ENCODE assay signal across 1 cellular context in genomic region chr19:49109569-49110233, GRCh38.
TF ChIP-seq lines count a peak whose summit lies in the region.

No MANE protein-coding gene starts in this region.

TF ChIP-seq in K562, 482 proteins besides CTCF, POLR2A, EP300 and RAD21:
- TF ChIP-seq PML (IDR thresholded peaks at IDR 0.05; ENCODE audit: low read length) (0 out of 2 replicates have a peak, but pooled peaks have one; percentile 11), ZFP30 (CRISPR knock-in tag; IDR thresholded peaks at IDR 0.05; ENCODE audit: borderline replicate concordance) (no peak), ELF1 (tag; IDR thresholded peaks at IDR 0.05) (no peak), NR4A1 (CRISPR knock-in tag; IDR thresholded peaks at IDR 0.05) (no peak), NR4A1 (tag; IDR thresholded peaks at IDR 0.05) (no peak), RBFOX2 (IDR thresholded peaks at IDR 0.05; ENCODE audit: low read depth, low read length) (no peak), CREB1 (IDR thresholded peaks at IDR 0.05) (no peak), CREB1 (CRISPR knock-in tag; IDR thresholded peaks at IDR 0.05) (no peak), LARP7 (IDR thresholded peaks at IDR 0.05) (no peak), RAD51 (IDR thresholded peaks at IDR 0.05; ENCODE audit: borderline replicate concordance, low read depth) (no peak), POLR2B (IDR thresholded peaks at IDR 0.05; ENCODE audit: low read depth, partially characterized antibody) (no peak), ZSCAN29 (IDR thresholded peaks at IDR 0.05) (no peak), ZNF197 (CRISPR knock-in tag; IDR thresholded peaks at IDR 0.05; ENCODE audit: low read depth) (no peak), TCF7L2 (IDR thresholded peaks at IDR 0.05; ENCODE audit: low read depth, low read length) (no peak), ZNF696 (CRISPR knock-in tag; conservative IDR thresholded peaks at IDR 0.05) (no peak), CHD7 (IDR thresholded peaks at IDR 0.05; ENCODE audit: low read depth, low read length) (no peak), ZNF740 (CRISPR knock-in tag; IDR thresholded peaks at IDR 0.05) (no peak), ZNF740 (tag; IDR thresholded peaks at IDR 0.05) (0 out of 4 replicates have a peak, but pooled peaks of 1 of the 2 experiments have one; percentile 26), RCOR1 (IDR thresholded peaks at IDR 0.05; ENCODE audit: borderline replicate concordance in 1 of 2, low read depth in 2 of 2, low read length in 2 of 2) (no peak), KAT8 (IDR thresholded peaks at IDR 0.05; ENCODE audit: low read depth) (no peak), ZNF133 (CRISPR knock-in tag; IDR thresholded peaks at IDR 0.05) (no peak), DDX20 (tag; IDR thresholded peaks at IDR 0.05; ENCODE audit: low read depth) (no peak), MAFG (tag; conservative IDR thresholded peaks at IDR 0.05) (no peak), AFF4 (CRISPR knock-in tag; IDR thresholded peaks at IDR 0.05) (no peak), BRCA1 (IDR thresholded peaks at IDR 0.05) (no peak), BRCA1 (CRISPR knock-in tag; IDR thresholded peaks at IDR 0.05) (0 out of 2 replicates have a peak, but pooled peaks have one; percentile 26), ZBTB33 (CRISPR knock-in tag; IDR thresholded peaks at IDR 0.05) (0 out of 2 replicates have a peak, but pooled peaks have one; percentile 18)
- TF ChIP-seq, protein P1, sequence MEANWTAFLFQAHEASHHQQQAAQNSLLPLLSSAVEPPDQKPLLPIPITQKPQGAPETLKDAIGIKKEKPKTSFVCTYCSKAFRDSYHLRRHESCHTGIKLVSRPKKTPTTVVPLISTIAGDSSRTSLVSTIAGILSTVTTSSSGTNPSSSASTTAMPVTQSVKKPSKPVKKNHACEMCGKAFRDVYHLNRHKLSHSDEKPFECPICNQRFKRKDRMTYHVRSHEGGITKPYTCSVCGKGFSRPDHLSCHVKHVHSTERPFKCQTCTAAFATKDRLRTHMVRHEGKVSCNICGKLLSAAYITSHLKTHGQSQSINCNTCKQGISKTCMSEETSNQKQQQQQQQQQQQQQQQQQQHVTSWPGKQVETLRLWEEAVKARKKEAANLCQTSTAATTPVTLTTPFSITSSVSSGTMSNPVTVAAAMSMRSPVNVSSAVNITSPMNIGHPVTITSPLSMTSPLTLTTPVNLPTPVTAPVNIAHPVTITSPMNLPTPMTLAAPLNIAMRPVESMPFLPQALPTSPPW (CRISPR knock-in tag; IDR thresholded peaks at IDR 0.05), result no peak
- TF ChIP-seq, protein P2, sequence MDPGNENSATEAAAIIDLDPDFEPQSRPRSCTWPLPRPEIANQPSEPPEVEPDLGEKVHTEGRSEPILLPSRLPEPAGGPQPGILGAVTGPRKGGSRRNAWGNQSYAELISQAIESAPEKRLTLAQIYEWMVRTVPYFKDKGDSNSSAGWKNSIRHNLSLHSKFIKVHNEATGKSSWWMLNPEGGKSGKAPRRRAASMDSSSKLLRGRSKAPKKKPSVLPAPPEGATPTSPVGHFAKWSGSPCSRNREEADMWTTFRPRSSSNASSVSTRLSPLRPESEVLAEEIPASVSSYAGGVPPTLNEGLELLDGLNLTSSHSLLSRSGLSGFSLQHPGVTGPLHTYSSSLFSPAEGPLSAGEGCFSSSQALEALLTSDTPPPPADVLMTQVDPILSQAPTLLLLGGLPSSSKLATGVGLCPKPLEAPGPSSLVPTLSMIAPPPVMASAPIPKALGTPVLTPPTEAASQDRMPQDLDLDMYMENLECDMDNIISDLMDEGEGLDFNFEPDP (CRISPR knock-in tag; IDR thresholded peaks at IDR 0.05), result no peak
- TF ChIP-seq, protein P3, sequence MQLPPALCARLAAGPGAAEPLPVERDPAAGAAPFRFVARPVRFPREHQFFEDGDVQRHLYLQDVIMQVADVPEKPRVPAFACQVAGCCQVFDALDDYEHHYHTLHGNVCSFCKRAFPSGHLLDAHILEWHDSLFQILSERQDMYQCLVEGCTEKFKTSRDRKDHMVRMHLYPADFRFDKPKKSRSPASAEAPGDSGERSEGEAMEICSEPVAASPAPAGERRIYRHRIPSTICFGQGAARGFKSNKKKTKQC (CRISPR knock-in tag; IDR thresholded peaks at IDR 0.05), result no peak
- TF ChIP-seq, protein P4, sequence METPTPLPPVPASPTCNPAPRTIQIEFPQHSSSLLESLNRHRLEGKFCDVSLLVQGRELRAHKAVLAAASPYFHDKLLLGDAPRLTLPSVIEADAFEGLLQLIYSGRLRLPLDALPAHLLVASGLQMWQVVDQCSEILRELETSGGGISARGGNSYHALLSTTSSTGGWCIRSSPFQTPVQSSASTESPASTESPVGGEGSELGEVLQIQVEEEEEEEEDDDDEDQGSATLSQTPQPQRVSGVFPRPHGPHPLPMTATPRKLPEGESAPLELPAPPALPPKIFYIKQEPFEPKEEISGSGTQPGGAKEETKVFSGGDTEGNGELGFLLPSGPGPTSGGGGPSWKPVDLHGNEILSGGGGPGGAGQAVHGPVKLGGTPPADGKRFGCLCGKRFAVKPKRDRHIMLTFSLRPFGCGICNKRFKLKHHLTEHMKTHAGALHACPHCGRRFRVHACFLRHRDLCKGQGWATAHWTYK (CRISPR knock-in tag; IDR thresholded peaks at IDR 0.05), result no peak
- TF ChIP-seq, protein P5, sequence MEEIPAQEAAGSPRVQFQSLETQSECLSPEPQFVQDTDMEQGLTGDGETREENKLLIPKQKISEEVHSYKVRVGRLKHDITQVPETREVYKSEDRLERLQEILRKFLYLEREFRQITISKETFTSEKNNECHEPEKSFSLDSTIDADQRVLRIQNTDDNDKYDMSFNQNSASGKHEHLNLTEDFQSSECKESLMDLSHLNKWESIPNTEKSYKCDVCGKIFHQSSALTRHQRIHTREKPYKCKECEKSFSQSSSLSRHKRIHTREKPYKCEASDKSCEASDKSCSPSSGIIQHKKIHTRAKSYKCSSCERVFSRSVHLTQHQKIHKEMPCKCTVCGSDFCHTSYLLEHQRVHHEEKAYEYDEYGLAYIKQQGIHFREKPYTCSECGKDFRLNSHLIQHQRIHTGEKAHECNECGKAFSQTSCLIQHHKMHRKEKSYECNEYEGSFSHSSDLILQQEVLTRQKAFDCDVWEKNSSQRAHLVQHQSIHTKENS (CRISPR knock-in tag; IDR thresholded peaks at IDR 0.05), result no peak
